Comparison of ENCODE assay signal across 26 cellular contexts in genomic region chr5:73856972-73857371, GRCh38.
A peak's percentile ranks its signal among the peaks of the same experiment; 100 is the strongest.
DNase-seq lines count a peak whose midpoint lies in the region; ATAC-seq, FAIRE-seq and TF ChIP-seq lines count a peak whose summit lies in the region.
"Had no signal": no experiment of that assay in that cellular context is flagged by ENCODE, and none has a peak within 500 bp of the region (broad histone marks: within the 10 kb centered on the region; RNA-seq: fewer than 3 reads in every experiment).

No MANE protein-coding gene starts in this region.

- DNase-seq in breast epithelium (ENCODE audit: low spot score in 2 of 2) (no peak), MCF 10A (ENCODE audit: unreplicated experiment) (no peak), dermis microvascular lymphatic vessel endothelial cell (ENCODE audit: low read depth in 2 of 2) (peak; percentile 28 to 58), right cardiac atrium (no peak), upper lobe of right lung (no peak), WTC11 (ENCODE audit: low spot score) (no peak), frontal cortex (ENCODE audit: low spot score in 2 of 2) (no peak)
- no peak for DNase-seq in activated CD4-positive, alpha-beta T cell treated with anti-CD3 and anti-CD28 coated beads for 48 hours
- DNase-seq: activated CD8-positive, alpha-beta memory T cell treated with anti-CD3 and anti-CD28 coated beads, Interleukin-2, amount 50 U/mL, for 48 hours; activated effector memory CD4-positive, alpha-beta T cell treated with Interleukin-2 at 50 U/mL for 16 hours; activated naive CD8-positive, alpha-beta T cell treated with anti-CD3 and anti-CD28 coated beads, Interleukin-2, amount 50 U/mL, for 24 hours; cortex of kidney; gastrocnemius medialis; kidney glomerular epithelial cell; NCI-H1694; NCI-H82; SIG-M5; stimulated activated CD4-positive, alpha-beta T cell treated with anti-CD3 and anti-CD28 coated beads, Interleukin-2, amount 100 ng/mL, for 24 hours; T-cell had no signal

- peaks cover 54% of the 10 kb centered on the region for H3K36me3 Mint-ChIP-seq in MCF 10A (ENCODE audit: insufficient read depth, unreplicated experiment)
- no peaks in the 10 kb centered on the region for H3K36me3 Mint-ChIP-seq in WTC11
- H3K36me3 Mint-ChIP-seq: brain, mesothelial cell of epicardium, T-cell had no signal

- BruUV-seq in MCF 10A (replicated peaks; lab: Mats Ljungman, UMichigan), result no TSS peak

- TF ChIP-seq CTCF in breast epithelium (IDR thresholded peaks at IDR 0.05) (no peak), MCF 10A (IDR thresholded peaks at IDR 0.05; ENCODE audit: unreplicated experiment) (no peak), upper lobe of right lung (IDR thresholded peaks at IDR 0.05) (no peak), WTC11 (IDR thresholded peaks at IDR 0.05) (no peak)

- H3K9me3 ChIP-seq in breast epithelium (no peaks in the 10 kb centered on the region), right cardiac atrium (ENCODE audit: control insufficient read depth, low read length) (no peaks in the 10 kb centered on the region), upper lobe of right lung (no peaks in the 10 kb centered on the region)
- H3K9me3 ChIP-seq: gastrocnemius medialis had no signal

- no peaks in the 10 kb centered on the region for H3K27me3 ChIP-seq in breast epithelium
- no peaks in the 10 kb centered on the region for H3K27me3 ChIP-seq in right cardiac atrium (ENCODE audit: control insufficient read depth, insufficient read depth)
- H3K27me3 ChIP-seq in upper lobe of right lung, result no peaks in the 10 kb centered on the region
- H3K27me3 ChIP-seq: gastrocnemius medialis had no signal

- no peak for TF ChIP-seq POLR2A in breast epithelium (IDR thresholded peaks at IDR 0.05)

- CTCF ChIA-PET in MCF 10A (lab: Yijun Ruan, JAX), result interaction anchor here (0.6 kb wide), 1 partner anchor 1771 kb away, joined by 3 read pairs; no protein-coding TSS in a partner anchor
- CTCF ChIA-PET in WTC11 (lab: Charles Lee), result no interaction called here

- H3K4me1 ChIP-seq in breast epithelium (no peaks in the 10 kb centered on the region), right cardiac atrium (ENCODE audit: control insufficient read depth, insufficient read depth, low read length) (peaks cover 9% of the 10 kb centered on the region), upper lobe of right lung (peaks cover 7% of the 10 kb centered on the region)
- H3K4me1 ChIP-seq: parathyroid adenoma had no signal

- H3K27me3 Mint-ChIP-seq in MCF 10A (ENCODE audit: insufficient read depth, unreplicated experiment) (no peaks in the 10 kb centered on the region), WTC11 (ENCODE audit: low read depth) (no peaks in the 10 kb centered on the region)

- FAIRE-seq in frontal cortex (lab: Jason Lieb, UNC), result no peak
- FAIRE-seq: K562 had no signal

- no peaks in the 10 kb centered on the region for H3K9me3 Mint-ChIP-seq in MCF 10A (ENCODE audit: unreplicated experiment)
- no peaks in the 10 kb centered on the region for H3K9me3 Mint-ChIP-seq in WTC11
- H3K9me3 Mint-ChIP-seq: activated naive CD8-positive, alpha-beta T cell treated with anti-CD3 and anti-CD28 coated beads, Interleukin-2, amount 50 U/mL, for 24 hours; brain; mesothelial cell of epicardium; nephron; stimulated activated naive CD8-positive, alpha-beta T cell treated with anti-CD3 and anti-CD28 coated beads, Interleukin-15, Interleukin-2, amounts not matched to agents 100 ng/mL and 50 ng/mL, for 24 hours; T-cell had no signal

- no peaks in the 10 kb centered on the region for H3K36me3 ChIP-seq in breast epithelium
- peaks cover 7% of the 10 kb centered on the region for H3K36me3 ChIP-seq in upper lobe of right lung
- H3K36me3 ChIP-seq: gastrocnemius medialis had no signal

- whole genome bisulfite sequencing in right cardiac atrium, result 13% methylated on average over 5 of the region's 5 CpGs

- H3K4me3 Mint-ChIP-seq in MCF 10A (ENCODE audit: unreplicated experiment) (no peak overlapping the region), WTC11 (no peak overlapping the region)
- H3K4me3 Mint-ChIP-seq: activated naive CD8-positive, alpha-beta T cell treated with anti-CD3 and anti-CD28 coated beads, Interleukin-2, amount 50 U/mL, for 24 hours; brain; mesothelial cell of epicardium; nephron; stimulated activated naive CD8-positive, alpha-beta T cell treated with anti-CD3 and anti-CD28 coated beads, Interleukin-15, Interleukin-2, amounts not matched to agents 100 ng/mL and 50 ng/mL, for 24 hours; T-cell had no signal

- H3K27ac Mint-ChIP-seq in MCF 10A (ENCODE audit: low read depth, unreplicated experiment) (no peak overlapping the region), WTC11 (no peak overlapping the region)
- H3K27ac Mint-ChIP-seq: activated naive CD8-positive, alpha-beta T cell treated with anti-CD3 and anti-CD28 coated beads, Interleukin-2, amount 50 U/mL, for 24 hours; brain; mesothelial cell of epicardium; nephron; stimulated activated naive CD8-positive, alpha-beta T cell treated with anti-CD3 and anti-CD28 coated beads, Interleukin-15, Interleukin-2, amounts not matched to agents 100 ng/mL and 50 ng/mL, for 24 hours; T-cell had no signal

- POLR2A ChIA-PET in MCF 10A (lab: Yijun Ruan, JAX) (no interaction called here), WTC11 (lab: Charles Lee) (no interaction called here)

- peak overlapping the region; percentile 20 to 55 for H3K27ac ChIP-seq in breast epithelium
- H3K27ac ChIP-seq in right cardiac atrium (ENCODE audit: low read length), result no peak overlapping the region
- no peak overlapping the region for H3K27ac ChIP-seq in upper lobe of right lung
- H3K27ac ChIP-seq: 22Rv1, parathyroid adenoma had no signal

- ATAC-seq in right cardiac atrium, result peak; percentile 79 to 82
- ATAC-seq in upper lobe of right lung, result peak; percentile 28
- no peak for ATAC-seq in WTC11
- ATAC-seq: activated naive CD8-positive, alpha-beta T cell treated with anti-CD3 and anti-CD28 coated beads, Interleukin-2, amount 50 U/mL, for 24 hours; K562; T-cell had no signal

- intact Hi-C loops in breast epithelium (cut with DNase I; ENCODE audit: low total_unique reads), result no loop called here
- intact Hi-C loops in MCF 10A (cut with micrococcal nuclease), result no loop called here
- intact Hi-C loops in right cardiac atrium (cut with DNase I), result no loop called here
- intact Hi-C loops in upper lobe of right lung (cut with DNase I), result no loop called here

- no peak overlapping the region for H3K4me3 ChIP-seq in breast epithelium
- no peak overlapping the region for H3K4me3 ChIP-seq in right cardiac atrium (ENCODE audit: low read length)
- H3K4me3 ChIP-seq in upper lobe of right lung, result no peak overlapping the region
- H3K4me3 ChIP-seq: gastrocnemius medialis, K562 had no signal

- H3K4me1 Mint-ChIP-seq in MCF 10A (ENCODE audit: insufficient read depth, unreplicated experiment), result peaks cover 10% of the 10 kb centered on the region
- H3K4me1 Mint-ChIP-seq in WTC11, result peaks cover 15% of the 10 kb centered on the region
- H3K4me1 Mint-ChIP-seq: activated naive CD8-positive, alpha-beta T cell treated with anti-CD3 and anti-CD28 coated beads, Interleukin-2, amount 50 U/mL, for 24 hours; mesothelial cell of epicardium; nephron; T-cell had no signal

TF ChIP-seq in WTC11, 78 proteins besides CTCF, POLR2A, EP300 and RAD21:
- no peak for TF ChIP-seq GTF2I (CRISPR knock-in tag; conservative IDR thresholded peaks at IDR 0.05)

Comparison
In these comparisons a context has a peak if more than half of its experiments do, and no peak if none do; other contexts are left out.
1. DNase-seq: peak in dermis microvascular lymphatic vessel endothelial cell (2 of 2); none in breast epithelium (0 of 2), MCF 10A (single experiment), right cardiac atrium (0 of 3), upper lobe of right lung (single experiment), WTC11 (single experiment), activated CD4-positive, alpha-beta T cell treated with anti-CD3 and anti-CD28 coated beads for 48 hours (single experiment) and frontal cortex (0 of 2).
2. H3K27ac ChIP-seq: peak in breast epithelium (2 of 2); none in right cardiac atrium (single experiment) and upper lobe of right lung (single experiment).